17 cellular contexts compared by ENCODE assay signal in genomic region chr4:128519163-128519810, GRCh38.
DNase-seq lines count a peak whose midpoint lies in the region; ATAC-seq and TF ChIP-seq lines count a peak whose summit lies in the region.
"Had no signal": no experiment of that assay in that cellular context is flagged by ENCODE, and none has a peak within 500 bp of the region (broad histone marks: within the 10 kb centered on the region; RNA-seq: fewer than 3 reads in every experiment).

No MANE protein-coding gene starts in this region.

- ATAC-seq in right cardiac atrium (peak in 1 of 2 donors; percentile 30), GM18519 (IDR thresholded peaks at IDR 0.05; ENCODE audit: low FRiP score, unreplicated experiment) (no peak), HG02623 (IDR thresholded peaks at IDR 0.05; ENCODE audit: unreplicated experiment) (no peak)
- ATAC-seq: effector memory CD8-positive, alpha-beta T cell; left lobe of liver had no signal

- H3K27me3 ChIP-seq in right cardiac atrium (ENCODE audit: control insufficient read depth, insufficient read depth) (no peaks in the 10 kb centered on the region), tibial artery (no peaks in the 10 kb centered on the region)
- H3K27me3 ChIP-seq: sigmoid colon had no signal

- H3K27ac ChIP-seq in right cardiac atrium (ENCODE audit: low read length) = peak overlapping the region; percentile 1
- H3K27ac ChIP-seq in tibial artery = peak overlapping the region; percentile 45 to 83
- H3K27ac ChIP-seq: KMS-11 had no signal

- H3K9me3 ChIP-seq in right cardiac atrium (ENCODE audit: control insufficient read depth, low read length) (no peaks in the 10 kb centered on the region), tibial artery (no peaks in the 10 kb centered on the region)
- H3K9me3 ChIP-seq: sigmoid colon had no signal

- TF ChIP-seq CTCF in tibial artery (IDR thresholded peaks at IDR 0.05) = no peak

- peaks cover 10% of the 10 kb centered on the region for H3K4me1 ChIP-seq in right cardiac atrium (ENCODE audit: control insufficient read depth, insufficient read depth, low read length)
- H3K4me1 ChIP-seq in tibial artery = peaks cover 0 to 64% (median 45%) of the 10 kb centered on the region in 4 donors

- intact Hi-C loops in right cardiac atrium (cut with DNase I) = no loop called here
- intact Hi-C loops in tibial artery (cut with DNase I; ENCODE audit: low total_unique reads) = no loop called here

- DNase-seq in NCI-H446 treated with DMSO at 0.1 percent for 48 hours (lab: John Stamatoyannopoulos, UW) (peak; percentile 82), cerebellum (ENCODE audit: low spot score) (peak; percentile 18), right cardiac atrium (peak; percentile 66 to 81 (median 69)), tibial artery (peak in 1 of 2 donors; percentile 66), 8988T (no peak)
- DNase-seq: activated CD4-positive, alpha-beta T cell treated with anti-CD3 and anti-CD28 coated beads, Interleukin-2, amount 50 U/mL, for 1 hour; effector memory CD8-positive, alpha-beta T cell; NCI-H1436 treated with DMSO at 0.1 percent for 48 hours; NCI-H526; nephron progenitor cell; RPMI8226; sigmoid colon; stimulated activated naive CD4-positive, alpha-beta T cell had no signal

- H3K4me3 ChIP-seq in right cardiac atrium (ENCODE audit: low read length) = no peak overlapping the region
- no peak overlapping the region for H3K4me3 ChIP-seq in tibial artery
- H3K4me3 ChIP-seq: sigmoid colon had no signal

- no peaks in the 10 kb centered on the region for H3K36me3 ChIP-seq in tibial artery
- H3K36me3 ChIP-seq: sigmoid colon had no signal

- 51% methylated on average over 7 of the region's 7 CpGs for WGBS in right cardiac atrium
